ENCODE assay signal across 1 cellular context in the genomic region with DNA sequence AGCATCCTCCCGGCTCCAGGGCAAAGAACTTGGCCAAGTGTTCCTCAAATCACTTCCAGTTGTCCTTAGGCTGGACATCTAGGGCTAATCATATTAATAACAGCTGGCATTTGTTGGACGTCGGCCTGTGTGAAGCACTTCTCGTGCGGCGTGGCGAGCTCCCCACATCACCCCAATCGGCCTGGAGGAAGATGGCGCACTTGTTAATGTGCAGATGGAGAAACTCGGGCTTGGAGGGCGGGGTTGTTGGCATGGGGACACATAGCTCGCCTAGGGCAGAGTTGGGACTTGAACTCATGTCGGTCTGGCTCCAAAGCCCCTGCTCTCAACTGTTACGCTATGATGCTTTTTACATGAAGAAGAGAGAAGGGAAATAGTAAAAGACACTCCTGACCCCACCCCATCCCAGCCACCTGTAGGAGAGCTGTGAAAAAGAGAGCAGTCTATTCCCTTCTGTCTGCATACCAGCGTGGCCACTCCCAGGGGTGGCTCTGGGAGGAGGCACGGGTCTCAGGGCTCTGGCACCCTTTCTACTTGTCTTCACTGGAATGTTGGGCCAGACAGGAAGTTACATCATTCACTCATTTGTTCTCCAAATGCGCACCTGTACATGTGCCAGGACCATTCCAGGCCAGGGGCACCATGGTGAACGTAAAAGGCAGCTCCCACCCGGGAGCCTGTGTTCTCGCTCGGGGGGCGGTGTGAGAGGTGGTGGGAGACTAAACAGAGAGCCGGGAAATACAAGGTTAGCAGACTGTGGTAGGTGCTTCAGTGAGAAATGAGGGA.
TF ChIP-seq lines count a peak whose summit lies in the region.

No MANE protein-coding gene starts in this region.

TF ChIP-seq in H1, 55 proteins besides CTCF, POLR2A, EP300 and RAD21:
- TF ChIP-seq MAFK (IDR thresholded peaks at IDR 0.05; ENCODE audit: low read depth, low read length): no peak
- no peak for TF ChIP-seq EGR1 (IDR thresholded peaks at IDR 0.05; ENCODE audit: borderline replicate concordance, low read depth, low read length)
- TF ChIP-seq CHD7 (IDR thresholded peaks at IDR 0.05; ENCODE audit: insufficient replicate concordance, low read length): no peak
- TF ChIP-seq KDM1A (IDR thresholded peaks at IDR 0.05; ENCODE audit: borderline replicate concordance, low read length): no peak
- TF ChIP-seq ASH2L (IDR thresholded peaks at IDR 0.05; ENCODE audit: low read length): no peak
- no peak for TF ChIP-seq CREB1 (IDR thresholded peaks at IDR 0.05)
- no peak for TF ChIP-seq TBP (IDR thresholded peaks at IDR 0.05; ENCODE audit: low read depth, low read length)
- TF ChIP-seq CHD1 (IDR thresholded peaks at IDR 0.05; ENCODE audit: low read depth, low read length): no peak
- no peak for TF ChIP-seq MAX (IDR thresholded peaks at IDR 0.05)
- TF ChIP-seq KDM4A (IDR thresholded peaks at IDR 0.05; ENCODE audit: low read depth, low read length, severe bottlenecking): no peak
- no peak for TF ChIP-seq SIX5 (IDR thresholded peaks at IDR 0.05; ENCODE audit: low read depth, low read length)
- TF ChIP-seq ZNF274 (IDR thresholded peaks at IDR 0.05; ENCODE audit: borderline replicate concordance, extremely low read depth, low read length): no peak
